8 cellular contexts compared by ENCODE assay signal in genomic region chr20:63863798-63864544, GRCh38. TPM values are rescaled to one million over a fixed set of nuclear protein-coding genes. Genes with fewer than 3 reads are reported as not detected.
A peak's percentile ranks its signal among the peaks of the same experiment; 100 is the strongest.
DNase-seq lines count a peak whose midpoint lies in the region; ATAC-seq and TF ChIP-seq lines count a peak whose summit lies in the region.

No MANE protein-coding gene starts in this region.

- peaks cover 16% of the 10 kb centered on the region for H3K36me3 Mint-ChIP-seq in activated naive CD4-positive, alpha-beta T cell treated with anti-CD3 and anti-CD28 coated beads, Interleukin-2, amount 10 ng/mL, durations not matched to agents 7 days and 5 days

- H3K4me1 ChIP-seq in SJSA1 (replicated peaks): peaks cover 14% of the 10 kb centered on the region
- H3K4me1 ChIP-seq in osteoblast (ENCODE audit: insufficient read depth, low read length): peaks cover 21% of the 10 kb centered on the region
- peaks cover 13 to 33% of the 10 kb centered on the region in 2 donors for H3K4me1 ChIP-seq in thoracic aorta (ENCODE audit: control insufficient read depth in 1 of 2, low read depth in 2 of 2)

- DNase-seq in ELF-1 (ENCODE audit: low read depth, low spot score) (peak; percentile 86), LNCaP clone FGC (ENCODE audit: low read depth) (peak; percentile 65), SJSA1 (ENCODE audit: low read depth in 1 of 2, low spot score in 2 of 2) (peak; percentile 72 to 76), glomerular visceral epithelial cell (ENCODE audit: extremely low spot score) (peak; percentile 89), osteoblast (ENCODE audit: insufficient read length, low spot score, missing footprints) (peak; percentile 99), thoracic aorta (ENCODE audit: low spot score) (peak; percentile 36)
- DNase-seq in activated naive CD4-positive, alpha-beta T cell treated with anti-CD3 and anti-CD28 coated beads, Interleukin-2, amount 10 ng/mL, durations not matched to agents 7 days and 5 days: peak; percentile 89

- H3K4me1 Mint-ChIP-seq in activated naive CD4-positive, alpha-beta T cell treated with anti-CD3 and anti-CD28 coated beads, Interleukin-2, amount 10 ng/mL, durations not matched to agents 7 days and 5 days: peaks cover 32% of the 10 kb centered on the region

- peak overlapping the region; percentile 52 for H2AFZ ChIP-seq in osteoblast (ENCODE audit: low read length)

- H3K27me3 ChIP-seq in SJSA1 (replicated peaks) (no peaks in the 10 kb centered on the region), osteoblast (ENCODE audit: insufficient read depth, low read length) (no peaks in the 10 kb centered on the region), thoracic aorta (replicated peaks; ENCODE audit: insufficient read depth) (no peaks in the 10 kb centered on the region)

- H3K79me2 ChIP-seq in osteoblast (ENCODE audit: insufficient read depth, low read length): peaks cover 67% of the 10 kb centered on the region

- peak overlapping the region; percentile 91 for H3K4me3 Mint-ChIP-seq in activated naive CD4-positive, alpha-beta T cell treated with anti-CD3 and anti-CD28 coated beads, Interleukin-2, amount 10 ng/mL, durations not matched to agents 7 days and 5 days

- peak overlapping the region; percentile 94 for H3K27ac Mint-ChIP-seq in activated naive CD4-positive, alpha-beta T cell treated with anti-CD3 and anti-CD28 coated beads, Interleukin-2, amount 10 ng/mL, durations not matched to agents 7 days and 5 days

- H3K9me3 ChIP-seq in SJSA1 (replicated peaks) (no peaks in the 10 kb centered on the region), osteoblast (ENCODE audit: low read depth, low read length) (no peaks in the 10 kb centered on the region), thoracic aorta (no peaks in the 10 kb centered on the region)

- H3K27ac ChIP-seq in SJSA1 (peak overlapping the region; percentile 22), osteoblast (ENCODE audit: low read depth, low read length) (peak overlapping the region; percentile 92), thoracic aorta (peak overlapping the region; percentile 85 to 93)

- H3K27me3 Mint-ChIP-seq in activated naive CD4-positive, alpha-beta T cell treated with anti-CD3 and anti-CD28 coated beads, Interleukin-2, amount 10 ng/mL, durations not matched to agents 7 days and 5 days: no peaks in the 10 kb centered on the region

- TF ChIP-seq CTCF in LNCaP clone FGC (IDR thresholded peaks at IDR 0.05; ENCODE audit: control insufficient read depth, extremely low read depth, insufficient read depth) (peak; percentile 85), osteoblast (IDR thresholded peaks at IDR 0.05; ENCODE audit: extremely low read depth, low read depth, low read length) (peak; percentile 59), thoracic aorta (IDR thresholded peaks at IDR 0.05) (peak; percentile 55)

- peak overlapping the region; percentile 99 for H3K4me2 ChIP-seq in osteoblast (ENCODE audit: insufficient read depth, low read length)

- H3K36me3 ChIP-seq in SJSA1 (peaks cover 48% of the 10 kb centered on the region), osteoblast (ENCODE audit: insufficient read depth, low read length) (peaks cover 14% of the 10 kb centered on the region), thoracic aorta (no peaks in the 10 kb centered on the region)

- no peaks in the 10 kb centered on the region for H3K9me3 Mint-ChIP-seq in activated naive CD4-positive, alpha-beta T cell treated with anti-CD3 and anti-CD28 coated beads, Interleukin-2, amount 10 ng/mL, durations not matched to agents 7 days and 5 days

- peak; percentile 63 for ATAC-seq in GM21737 (IDR thresholded peaks at IDR 0.05; ENCODE audit: unreplicated experiment)
- peak; percentile 19 for ATAC-seq in thoracic aorta (ENCODE audit: insufficient number of reproducible peaks, low FRiP score, low read depth)

- H4K20me1 ChIP-seq in osteoblast (ENCODE audit: insufficient read depth, low read length): peaks cover 23% of the 10 kb centered on the region

- H3K4me3 ChIP-seq in LNCaP clone FGC (ENCODE audit: low read depth, low read length) (peak overlapping the region; percentile 85), SJSA1 (peak overlapping the region; percentile 83), osteoblast (ENCODE audit: insufficient read depth, low read length) (peak overlapping the region; percentile 99), thoracic aorta (peak overlapping the region; percentile 95)

- CTCF ChIA-PET in activated naive CD4-positive, alpha-beta T cell treated with anti-CD3 and anti-CD28 coated beads, Interleukin-2, amount 10 ng/mL, durations not matched to agents 7 days and 5 days (lab: Charles Lee): interaction anchor here (0.6 to 3.3 kb wide), 10 partner anchors 9 to 368 kb away, joined by 3 to 14 read pairs (median 4); partner anchors contain the start of genes ARFRP1, LIME1, PTK6 and ZGPAT

RNA-seq across cellular contexts. Expression of gene TPD52L2, which starts 1.1 kb away (rescaled TPM):
- total RNA-seq in SJSA1 (2014; rRNA removed; shearing (Covaris generic)): 76.4 and 101 TPM in 2 replicates
- total RNA-seq in osteoblast: 99.6 and 115 TPM in 2 replicates
- 100 to 1,000 TPM; 106 to 159 TPM for total RNA-seq in thoracic aorta

RNA-seq across cellular contexts. Expression of gene ABHD16B, which starts 2.7 kb away (rescaled TPM):
- total RNA-seq in SJSA1 (2014; rRNA removed; shearing (Covaris generic)): not detected in 2 replicates
- total RNA-seq in osteoblast: not detected in 2 replicates
- not detected for total RNA-seq in thoracic aorta

RNA-seq across cellular contexts. Expression of gene DNAJC5, which starts 31.0 kb away (rescaled TPM):
- 48.5 and 60.0 TPM in 2 replicates for total RNA-seq in SJSA1 (2014; rRNA removed; shearing (Covaris generic))
- total RNA-seq in osteoblast (41.5 and 53.9 TPM in 2 replicates), thoracic aorta (10 to 100 TPM; 48.5 to 61.2 TPM)

RNA-seq across cellular contexts. Expression of gene ZBTB46, which starts 32.9 kb away (rescaled TPM):
- total RNA-seq in SJSA1 (2014; rRNA removed; shearing (Covaris generic)): 2.4 and 3.8 TPM in 2 replicates
- under 0.01 and 0.36 TPM in 2 replicates for total RNA-seq in osteoblast
- total RNA-seq in thoracic aorta: 1 to 10 TPM; 9.3 to 9.9 TPM

Comparison
In these comparisons a context has a peak if more than half of its experiments do, and no peak if none do; other contexts are left out.
1. Peak in every context shown above with its lines: DNase-seq, ATAC-seq, H3K4me3 ChIP-seq and H3K27ac ChIP-seq.
2. DNase-seq: peak in every context shown above with its lines; median percentile 99 in osteoblast; 89 in activated naive CD4-positive, alpha-beta T cell treated with anti-CD3 and anti-CD28 coated beads, Interleukin-2, amount 10 ng/mL, durations not matched to agents 7 days and 5 days; 89 in glomerular visceral epithelial cell; 86 in ELF-1; 74 in SJSA1; 65 in LNCaP clone FGC; 36 in thoracic aorta.
3. H3K27ac ChIP-seq: peak in every context shown above with its lines; median percentile 92 in osteoblast; 89 in thoracic aorta; 22 in SJSA1.